In the genomic region with DNA sequence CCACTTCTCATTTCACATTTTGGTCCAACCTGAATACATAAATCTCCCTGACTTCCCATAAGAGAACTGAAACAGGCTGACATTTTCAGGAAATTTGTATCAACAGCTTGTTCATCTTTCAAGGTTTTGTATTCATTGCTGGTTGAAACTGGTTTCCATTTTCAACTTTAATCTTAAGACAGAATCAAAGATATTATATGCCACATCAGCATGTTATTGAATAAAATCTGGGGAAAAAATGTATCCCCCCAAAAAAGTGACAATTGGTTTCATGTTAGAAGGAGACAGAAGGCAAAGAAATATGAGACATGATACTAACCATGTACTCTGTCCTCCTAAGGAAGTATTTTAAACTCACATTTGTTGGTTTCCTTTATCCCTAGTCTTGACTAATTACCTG, we compare ENCODE assay signal across 19 cellular contexts.
"Had no signal": no experiment of that assay in that cellular context is flagged by ENCODE, and none has a peak within 500 bp of the region (broad histone marks: within the 10 kb centered on the region; RNA-seq: fewer than 3 reads in every experiment).

No MANE protein-coding gene starts in this region.

- H3K27ac Mint-ChIP-seq: activated naive CD4-positive, alpha-beta T cell treated with anti-CD3 and anti-CD28 coated beads, Interleukin-2, amount 10 ng/mL, durations not matched to agents 7 days and 5 days; WTC11 had no signal

- H3K4me3 ChIP-seq: body of pancreas, colonic mucosa, esophagus muscularis mucosa, left ventricle myocardium inferior, mucosa of descending colon, SK-N-MC, upper lobe of left lung had no signal

- H3K4me3 Mint-ChIP-seq: activated naive CD4-positive, alpha-beta T cell treated with anti-CD3 and anti-CD28 coated beads, Interleukin-2, amount 10 ng/mL, durations not matched to agents 7 days and 5 days; naive thymus-derived CD4-positive, alpha-beta T cell; WTC11 had no signal

- H3K27me3 Mint-ChIP-seq: activated naive CD4-positive, alpha-beta T cell treated with anti-CD3 and anti-CD28 coated beads, Interleukin-2, amount 10 ng/mL, durations not matched to agents 7 days and 5 days had no signal

- H3K9me3 Mint-ChIP-seq: activated naive CD4-positive, alpha-beta T cell treated with anti-CD3 and anti-CD28 coated beads, Interleukin-2, amount 10 ng/mL, durations not matched to agents 7 days and 5 days had no signal

- H3K27me3 ChIP-seq: body of pancreas, colonic mucosa, esophagus muscularis mucosa, upper lobe of left lung had no signal

- H3K4me1 ChIP-seq: colonic mucosa had no signal

- H3K9me3 ChIP-seq: body of pancreas, colonic mucosa, esophagus muscularis mucosa, left ventricle myocardium inferior, mucosa of descending colon, upper lobe of left lung had no signal

- H3K27ac ChIP-seq: body of pancreas, colonic mucosa, esophagus muscularis mucosa, left ventricle myocardium inferior, SK-N-MC, upper lobe of left lung had no signal

- ATAC-seq: body of pancreas; mucosa of descending colon; naive thymus-derived CD4-positive, alpha-beta T cell; WTC11 had no signal

- H3K36me3 ChIP-seq: colonic mucosa, esophagus muscularis mucosa, left ventricle myocardium inferior, upper lobe of left lung had no signal

- DNase-seq: activated CD4-positive, alpha-beta T cell treated with anti-CD3 and anti-CD28 coated beads for 48 hours; activated CD8-positive, alpha-beta memory T cell treated with anti-CD3 and anti-CD28 coated beads for 24 hours; activated naive CD4-positive, alpha-beta T cell treated with anti-CD3 and anti-CD28 coated beads, Interleukin-2, amount 10 ng/mL, durations not matched to agents 7 days and 5 days; amniotic stem cell; body of pancreas; central memory CD4-positive, alpha-beta T cell; colonic mucosa; left ventricle myocardium inferior; mucosa of descending colon; naive thymus-derived CD4-positive, alpha-beta T cell; posterior cingulate gyrus; retina; stimulated activated CD4-positive, alpha-beta T cell treated with anti-CD3 and anti-CD28 coated beads, Interleukin-4, amount 100 ng/mL, for 1 hour; stimulated activated naive CD4-positive, alpha-beta T cell treated with Interleukin-2 at 50 U/mL for 16 hours; T-helper 2 cell; upper lobe of left lung had no signal
